In genomic region chr6:156517090-156517489, GRCh38 we compare ENCODE assay signal across 24 cellular contexts.
"Had no signal": no experiment of that assay in that cellular context is flagged by ENCODE, and none has a peak within 500 bp of the region (broad histone marks: within the 10 kb centered on the region; RNA-seq: fewer than 3 reads in every experiment).

No MANE protein-coding gene starts in this region.

- H3K9ac ChIP-seq: neural progenitor cell had no signal

- H3K4me3 ChIP-seq: cardiac muscle cell, esophagus squamous epithelium, neural progenitor cell, psoas muscle, suprapubic skin, transverse colon, uterus had no signal

- ATAC-seq: activated CD8-positive, alpha-beta T cell treated with anti-CD3 and anti-CD28 coated beads for 36 hours; activated T-helper 17 cell treated with anti-CD3 and anti-CD28 coated beads, Interleukin-2, amount 50 U/mL, for 72 hours; left lobe of liver; psoas muscle; right cardiac atrium; stimulated activated naive CD8-positive, alpha-beta T cell treated with anti-CD3 and anti-CD28 coated beads, Interleukin-15, amount 100 ng/mL, for 72 hours had no signal

- FAIRE-seq: endothelial cell of umbilical vein, small intestine had no signal

- H2AFZ ChIP-seq: neural progenitor cell had no signal

- H3K36me3 ChIP-seq: cardiac muscle cell, esophagus squamous epithelium, suprapubic skin, transverse colon, uterus had no signal

- DNase-seq: activated CD4-positive, alpha-beta T cell treated with anti-CD3 and anti-CD28 coated beads, Interleukin-2, amount 10 ng/mL, durations not matched to agents 24 days and 14 days; activated CD8-positive, alpha-beta T cell treated with anti-CD3 and anti-CD28 coated beads for 36 hours; activated naive CD4-positive, alpha-beta T cell; activated naive CD8-positive, alpha-beta T cell treated with anti-CD3 and anti-CD28 coated beads for 36 hours; activated T-cell treated with anti-CD3 and anti-CD28 coated beads, Interleukin-2, amount 50 U/mL, for 1 hour; amygdala; dermis blood vessel endothelial cell; effector memory CD4-positive, alpha-beta T cell; esophagus squamous epithelium; midbrain; psoas muscle; right cardiac atrium; small intestine; stimulated activated CD4-positive, alpha-beta T cell treated with anti-CD3 and anti-CD28 coated beads, Interleukin-4, amount 100 ng/mL, for 1 hour; stimulated activated naive CD8-positive, alpha-beta T cell treated with anti-CD3 and anti-CD28 coated beads, Interleukin-15, amount 100 ng/mL, for 72 hours; T1000; transverse colon; uterus had no signal

- H3K4me2 ChIP-seq: neural progenitor cell had no signal

- H3K9me3 ChIP-seq: esophagus squamous epithelium, psoas muscle, suprapubic skin, uterus had no signal

- H3K27me3 ChIP-seq: cardiac muscle cell, esophagus squamous epithelium, neural progenitor cell, suprapubic skin, transverse colon, uterus had no signal

- H3K27ac ChIP-seq: cardiac muscle cell, esophagus squamous epithelium, neural progenitor cell, psoas muscle, suprapubic skin, transverse colon, uterus had no signal

- H3K4me1 ChIP-seq: esophagus squamous epithelium, neural progenitor cell, psoas muscle, suprapubic skin, transverse colon, uterus had no signal
